In genomic region chr6:9875605-9876353, GRCh38 we compare ENCODE assay signal across 17 cellular contexts.
"Had no signal": no experiment of that assay in that cellular context is flagged by ENCODE, and none has a peak within 500 bp of the region (broad histone marks: within the 10 kb centered on the region; RNA-seq: fewer than 3 reads in every experiment).

No MANE protein-coding gene starts in this region.

- DNase-seq: activated CD4-positive, alpha-beta memory T cell treated with anti-CD3 and anti-CD28 coated beads, Interleukin-2, amount 10 ng/mL, durations not matched to agents 7 days and 5 days; activated CD8-positive, alpha-beta memory T cell treated with anti-CD3 and anti-CD28 coated beads, Interleukin-2, amount 50 U/mL, for 4 hours; activated naive CD4-positive, alpha-beta T cell treated with anti-CD3 and anti-CD28 coated beads, Interleukin-2, amount 10 ng/mL, durations not matched to agents 7 days and 5 days; body of pancreas; endodermal cell; foreskin fibroblast; head of caudate nucleus; left ventricle myocardium superior; pancreas; stimulated activated CD4-positive, alpha-beta T cell treated with anti-CD3 and anti-CD28 coated beads, Interleukin-12 subunit alpha, Interleukin-12 subunit beta, amount 100 ng/mL, for 4 hours; stimulated activated naive CD8-positive, alpha-beta T cell treated with anti-CD3 and anti-CD28 coated beads, Interleukin-15, Interleukin-2, amounts not matched to agents 100 U/mL and 50 U/mL, for 24 hours; upper lobe of left lung had no signal

- H3K36me3 Mint-ChIP-seq: activated naive CD4-positive, alpha-beta T cell treated with anti-CD3 and anti-CD28 coated beads, Interleukin-2, amount 10 ng/mL, durations not matched to agents 7 days and 5 days; neural progenitor cell had no signal

- H3K27ac Mint-ChIP-seq: activated CD4-positive, alpha-beta memory T cell treated with anti-CD3 and anti-CD28 coated beads, Interleukin-2, amount 10 ng/mL, durations not matched to agents 7 days and 5 days; activated naive CD4-positive, alpha-beta T cell treated with anti-CD3 and anti-CD28 coated beads, Interleukin-2, amount 10 ng/mL, durations not matched to agents 7 days and 5 days; dendritic cell treated with granulocyte-macrophage colony-stimulating factor and Interleukin-4, amounts not matched to agents 40 ng/mL and 50 ng/mL, for 4 days; endodermal cell; mesothelial cell of epicardium; neural progenitor cell had no signal

- H3K4me3 ChIP-seq: body of pancreas, neural progenitor cell, pancreas, suprapubic skin, upper lobe of left lung had no signal

- H3K4me1 Mint-ChIP-seq: activated CD4-positive, alpha-beta memory T cell treated with anti-CD3 and anti-CD28 coated beads, Interleukin-2, amount 10 ng/mL, durations not matched to agents 7 days and 5 days; activated naive CD4-positive, alpha-beta T cell treated with anti-CD3 and anti-CD28 coated beads, Interleukin-2, amount 10 ng/mL, durations not matched to agents 7 days and 5 days; central memory CD8-positive, alpha-beta T cell; endodermal cell; mesothelial cell of epicardium; neural progenitor cell had no signal

- ATAC-seq: body of pancreas; left ventricle myocardium superior; pancreas; stimulated activated naive CD8-positive, alpha-beta T cell treated with anti-CD3 and anti-CD28 coated beads, Interleukin-15, Interleukin-2, amounts not matched to agents 100 U/mL and 50 U/mL, for 24 hours had no signal

- H3K4me3 Mint-ChIP-seq: activated CD4-positive, alpha-beta memory T cell treated with anti-CD3 and anti-CD28 coated beads, Interleukin-2, amount 10 ng/mL, durations not matched to agents 7 days and 5 days; activated naive CD4-positive, alpha-beta T cell treated with anti-CD3 and anti-CD28 coated beads, Interleukin-2, amount 10 ng/mL, durations not matched to agents 7 days and 5 days; central memory CD8-positive, alpha-beta T cell; dendritic cell treated with granulocyte-macrophage colony-stimulating factor and Interleukin-4, amounts not matched to agents 40 ng/mL and 50 ng/mL, for 4 days; endodermal cell; mesothelial cell of epicardium; neural progenitor cell had no signal

- H3K27ac ChIP-seq: body of pancreas, neural progenitor cell, pancreas, suprapubic skin, upper lobe of left lung had no signal

- H3K27me3 Mint-ChIP-seq: activated CD4-positive, alpha-beta memory T cell treated with anti-CD3 and anti-CD28 coated beads, Interleukin-2, amount 10 ng/mL, durations not matched to agents 7 days and 5 days; activated naive CD4-positive, alpha-beta T cell treated with anti-CD3 and anti-CD28 coated beads, Interleukin-2, amount 10 ng/mL, durations not matched to agents 7 days and 5 days; central memory CD8-positive, alpha-beta T cell; dendritic cell treated with granulocyte-macrophage colony-stimulating factor and Interleukin-4, amounts not matched to agents 40 ng/mL and 50 ng/mL, for 4 days had no signal
